Comparison of ENCODE assay signal across 12 cellular contexts in the genomic region with DNA sequence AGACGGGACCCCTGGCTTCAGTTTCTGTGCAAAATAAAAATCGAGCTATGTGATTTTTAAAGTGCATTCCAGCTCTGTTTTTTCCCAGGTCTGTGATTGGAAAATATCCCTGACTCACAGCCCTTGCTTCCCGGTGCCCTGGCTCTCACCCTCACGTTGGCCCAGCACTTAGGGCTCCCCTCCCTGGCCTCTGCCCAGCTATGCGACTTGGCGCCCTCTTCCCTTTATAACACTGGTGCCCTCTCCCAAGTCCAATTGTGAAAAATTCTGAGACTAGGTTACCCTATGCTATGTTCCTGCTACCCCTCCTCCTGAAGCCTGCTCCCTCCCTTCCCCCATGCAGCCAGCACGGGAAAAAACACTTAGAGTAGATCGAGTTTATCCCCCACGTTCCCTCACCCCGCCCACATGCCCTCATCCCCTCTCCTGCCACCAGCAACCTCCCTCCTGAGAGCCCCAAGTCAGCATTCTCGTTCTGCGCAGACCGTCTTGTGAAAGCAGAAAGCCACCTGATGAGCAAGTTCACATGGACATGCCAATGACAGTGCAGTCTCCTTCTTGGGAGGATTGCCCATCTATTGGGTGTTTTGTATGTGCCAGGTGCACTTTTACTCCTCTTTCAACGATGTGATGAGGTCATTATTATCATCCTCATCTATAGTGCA.
A peak's percentile ranks its signal among the peaks of the same experiment; 100 is the strongest.
DNase-seq lines count a peak whose midpoint lies in the region; ATAC-seq and TF ChIP-seq lines count a peak whose summit lies in the region.
"Had no signal": no experiment of that assay in that cellular context is flagged by ENCODE, and none has a peak within 500 bp of the region (broad histone marks: within the 10 kb centered on the region; RNA-seq: fewer than 3 reads in every experiment).

No MANE protein-coding gene starts in this region.

- POLR2A ChIA-PET in IMR-90 (lab: Charles Lee; ENCODE audit: unreplicated experiment) = no interaction called here

- no peak overlapping the region for H2BK5ac ChIP-seq in IMR-90 (ENCODE audit: low read depth, low read length, poor library complexity, severe bottlenecking)
- H2BK5ac ChIP-seq in mesenchymal stem cell (ENCODE audit: low read depth, low read length, poor library complexity, severe bottlenecking) = no peak overlapping the region

- WGBS in IMR-90 (ENCODE audit: extremely low coverage in 2 of 2, insufficient read length in 1 of 2), 2 experiments = 31% methylated on average over 4 of the region's 14 CpGs; no CpG with 5 or more reads in 1 of the 2 experiments
- 53% methylated on average over 13 of the region's 14 CpGs for WGBS in mesenchymal stem cell

- TF ChIP-seq POLR2A in IMR-90 (IDR thresholded peaks at IDR 0.05; ENCODE audit: low read depth, low read length) = no peak

- H3K27me3 ChIP-seq in IMR-90 (ENCODE audit: control insufficient read depth, insufficient read depth, low read length) (peaks cover 3% of the 10 kb centered on the region; the same call in 1 of the 2 replicates), mesenchymal stem cell (ENCODE audit: control insufficient read depth in 1 of 2, insufficient read depth in 1 of 2, low read length in 2 of 2) (no peaks in the 10 kb centered on the region)

- H3K4me1 Mint-ChIP-seq in brain (peaks cover 42% of the 10 kb centered on the region), type B pancreatic cell (ENCODE audit: unreplicated experiment) (peaks cover 40% of the 10 kb centered on the region)
- H3K4me1 Mint-ChIP-seq: stimulated activated effector memory CD8-positive, alpha-beta T cell treated with anti-CD3 and anti-CD28 coated beads, Interleukin-12 subunit alpha, Interleukin-12 subunit beta, amount 100 ng/mL, for 72 hours had no signal

- no peak overlapping the region for H3K23ac ChIP-seq in IMR-90 (ENCODE audit: low read depth, low read length)
- H3K23ac ChIP-seq in mesenchymal stem cell (ENCODE audit: low read length in 2 of 2) = no peak overlapping the region

- H2BK15ac ChIP-seq in IMR-90 (ENCODE audit: low read depth, low read length) (peak overlapping the region; percentile 49; the same call in 1 of the 3 replicates), mesenchymal stem cell (ENCODE audit: low read depth, poor library complexity, severe bottlenecking) (peak overlapping the region; percentile 98)

- no peak overlapping the region for H2AK9ac ChIP-seq in IMR-90 (replicated peaks; ENCODE audit: low read depth, low read length, poor library complexity)

- peaks cover 28% of the 10 kb centered on the region for H3K9me1 ChIP-seq in IMR-90 (ENCODE audit: insufficient read depth, low read length)

- CTCF ChIA-PET in IMR-90 (lab: Yijun Ruan, JAX) = interaction anchor here (0.6 kb wide), 1 partner anchor 26 kb away, joined by 3 read pairs; no protein-coding TSS in a partner anchor

- dilution Hi-C loops in IMR-90 (cut with HindIII; ENCODE audit: low sequenced_read_pairs, unreplicated experiment) = no loop called here

- TF ChIP-seq CTCF in IMR-90 (conservative IDR thresholded peaks at IDR 0.05; ENCODE audit: low read depth, low read length) = no peak
- no peak for TF ChIP-seq CTCF in brain (conservative IDR thresholded peaks at IDR 0.05)
- TF ChIP-seq CTCF in type B pancreatic cell (conservative IDR thresholded peaks at IDR 0.05) = no peak

- H3K27me3 Mint-ChIP-seq in brain (peaks cover 2% of the 10 kb centered on the region), type B pancreatic cell (no peaks in the 10 kb centered on the region)

- H3K4me3 ChIP-seq in IMR-90 (ENCODE audit: insufficient read depth, low read depth, low read length) (no peak overlapping the region), mesenchymal stem cell (ENCODE audit: insufficient read depth in 1 of 2, low read depth in 1 of 2, low read length in 2 of 2) (no peak overlapping the region)

- no peaks in the 10 kb centered on the region for H3K9me3 Mint-ChIP-seq in brain
- no peaks in the 10 kb centered on the region for H3K9me3 Mint-ChIP-seq in type B pancreatic cell
- H3K9me3 Mint-ChIP-seq: dendritic cell treated with granulocyte-macrophage colony-stimulating factor and Interleukin-4, amounts not matched to agents 40 ng/mL and 50 ng/mL, for 4 days; stimulated activated effector memory CD8-positive, alpha-beta T cell treated with anti-CD3 and anti-CD28 coated beads, Interleukin-12 subunit alpha, Interleukin-12 subunit beta, amount 100 ng/mL, for 72 hours had no signal

- H3K9ac ChIP-seq in IMR-90 (ENCODE audit: low read depth, low read length) = no peak overlapping the region
- H3K9ac ChIP-seq in mesenchymal stem cell (ENCODE audit: low read length) = no peak overlapping the region

- no peak for ATAC-seq in IMR-90 (ENCODE audit: low read depth)
- ATAC-seq: stimulated activated effector memory CD8-positive, alpha-beta T cell treated with anti-CD3 and anti-CD28 coated beads, Interleukin-12 subunit alpha, Interleukin-12 subunit beta, amount 100 ng/mL, for 72 hours had no signal

- H3K27ac ChIP-seq in IMR-90 (ENCODE audit: insufficient read depth, low read length) = no peak overlapping the region
- no peak overlapping the region for H3K27ac ChIP-seq in mesenchymal stem cell (ENCODE audit: low read length, poor library complexity, severe bottlenecking)

- H3K9me3 ChIP-seq in IMR-90 (ENCODE audit: control insufficient read depth, insufficient read depth, low read length) (no peaks in the 10 kb centered on the region), mesenchymal stem cell (ENCODE audit: control insufficient read depth, low read length) (no peaks in the 10 kb centered on the region)

- no peak overlapping the region for H4K5ac ChIP-seq in IMR-90 (ENCODE audit: low read depth, low read length)

- peak overlapping the region; percentile 33 for H2BK20ac ChIP-seq in IMR-90 (ENCODE audit: low read depth, low read length)

- H2AK5ac ChIP-seq in IMR-90 (ENCODE audit: low read depth, low read length) (peak overlapping the region; percentile 40), mesenchymal stem cell (ENCODE audit: low read length, severe bottlenecking) (no peak overlapping the region)

- no peak overlapping the region for H4K91ac ChIP-seq in IMR-90 (ENCODE audit: insufficient read depth, low read depth, low read length)
- H4K91ac ChIP-seq in mesenchymal stem cell (ENCODE audit: low read length) = peak overlapping the region; percentile 92

- peak overlapping the region; percentile 66 to 91 for H2BK12ac ChIP-seq in mesenchymal stem cell (ENCODE audit: low read length in 2 of 2)

- H3K27ac Mint-ChIP-seq in brain = peak overlapping the region in 3 of 5 experiments; percentile 14 to 78 (median 32)
- H3K27ac Mint-ChIP-seq in type B pancreatic cell = no peak overlapping the region
- H3K27ac Mint-ChIP-seq: dendritic cell treated with granulocyte-macrophage colony-stimulating factor and Interleukin-4, amounts not matched to agents 40 ng/mL and 50 ng/mL, for 4 days; stimulated activated effector memory CD8-positive, alpha-beta T cell treated with anti-CD3 and anti-CD28 coated beads, Interleukin-12 subunit alpha, Interleukin-12 subunit beta, amount 100 ng/mL, for 72 hours had no signal

- H3K18ac ChIP-seq in IMR-90 (ENCODE audit: low read depth, low read length) (no peak overlapping the region), mesenchymal stem cell (ENCODE audit: low read depth in 1 of 2, low read length in 2 of 2) (peak overlapping the region; percentile 34 to 41)

- intact Hi-C loops in IMR-90 (cut with micrococcal nuclease) = loop anchor here (5.0 kb wide), 1 partner anchor 235 kb away; no protein-coding TSS in a partner anchor

- no peak overlapping the region for H3K14ac ChIP-seq in IMR-90 (replicated peaks; ENCODE audit: low read depth, low read length)
- H3K14ac ChIP-seq in mesenchymal stem cell (ENCODE audit: low read length in 2 of 2) = no peak overlapping the region

- H3K4me1 ChIP-seq in IMR-90 (ENCODE audit: control insufficient read depth, insufficient read depth, low read length) (peaks cover 32% of the 10 kb centered on the region), mesenchymal stem cell (ENCODE audit: control insufficient read depth, insufficient read depth, low read depth, low read length) (peaks cover 12% of the 10 kb centered on the region)

- H3K4me2 ChIP-seq in IMR-90 (ENCODE audit: low read depth, low read length) = no peak overlapping the region
- H3K4me2 ChIP-seq in mesenchymal stem cell (ENCODE audit: low read length, poor library complexity, severe bottlenecking) = no peak overlapping the region

- TF ChIP-seq RAD21 in IMR-90 (IDR thresholded peaks at IDR 0.05; ENCODE audit: low read length) = no peak

- H2BK120ac ChIP-seq in IMR-90 (ENCODE audit: low read depth, low read length) (peak overlapping the region; percentile 70), mesenchymal stem cell (ENCODE audit: low read depth, low read length) (peak overlapping the region; percentile 88)

- H3K36me3 Mint-ChIP-seq in brain = no peaks in the 10 kb centered on the region
- peaks cover 4% of the 10 kb centered on the region for H3K36me3 Mint-ChIP-seq in type B pancreatic cell
- H3K36me3 Mint-ChIP-seq: stimulated activated effector memory CD8-positive, alpha-beta T cell treated with anti-CD3 and anti-CD28 coated beads, Interleukin-12 subunit alpha, Interleukin-12 subunit beta, amount 100 ng/mL, for 72 hours had no signal

- peak overlapping the region in 1 of 2 experiments; percentile 24; a peak in 1 of 4 replicates for H4K8ac ChIP-seq in IMR-90 (ENCODE audit: low read depth in 2 of 2, low read length in 2 of 2)
- peak overlapping the region; percentile 27 for H4K8ac ChIP-seq in mesenchymal stem cell (ENCODE audit: low read length)

- H3K56ac ChIP-seq in IMR-90 (ENCODE audit: extremely low read depth, insufficient read depth, low read length) = no peak overlapping the region

- peak overlapping the region; percentile 43 for H2AFZ ChIP-seq in IMR-90 (replicated peaks; ENCODE audit: low read length, poor library complexity)
- H2AFZ ChIP-seq in mesenchymal stem cell (ENCODE audit: low read depth, low read length) = no peak overlapping the region

- DNase-seq in IMR-90 = peak; percentile 31
- peak; percentile 61 for DNase-seq in mesenchymal stem cell
- DNase-seq in type B pancreatic cell (ENCODE audit: extremely low spot score, unreplicated experiment) = no peak
- DNase-seq in GM19240 (ENCODE audit: insufficient read length, low spot score) = no peak
- no peak for DNase-seq in LoVo (ENCODE audit: low spot score)
- no peak for DNase-seq in HPDE6-E6E7 (ENCODE audit: extremely low spot score)
- DNase-seq: activated CD4-positive, alpha-beta T cell treated with anti-CD3 and anti-CD28 coated beads for 4 hours; NCI-H1105 treated with DMSO at 0.1 percent for 48 hours; NCI-H82 had no signal

- in situ Hi-C loops in IMR-90 (cut with MboI; ENCODE audit: low sequenced_read_pairs) = no loop called here

- H3K79me1 ChIP-seq in IMR-90 (ENCODE audit: low read depth in 1 of 2, low read length in 2 of 2) = no peaks in the 10 kb centered on the region
- no peaks in the 10 kb centered on the region for H3K79me1 ChIP-seq in mesenchymal stem cell (replicated peaks; ENCODE audit: low read length, poor library complexity, severe bottlenecking)

- no TSS peak for BruUV-seq in IMR-90 (replicated peaks; lab: Mats Ljungman, UMichigan)

- no peaks in the 10 kb centered on the region for H3K36me3 ChIP-seq in IMR-90 (ENCODE audit: control insufficient read depth, insufficient read depth, low read length)
- no peaks in the 10 kb centered on the region for H3K36me3 ChIP-seq in mesenchymal stem cell (ENCODE audit: control insufficient read depth in 1 of 2, insufficient read depth in 2 of 2, low read depth in 1 of 2, low read length in 2 of 2)

- H3K4ac ChIP-seq in IMR-90 (ENCODE audit: low read depth, low read length) (peak overlapping the region; percentile 31), mesenchymal stem cell (ENCODE audit: low read depth in 1 of 2, low read length in 2 of 2) (peak overlapping the region; percentile 0 to 89)

- H4K20me1 ChIP-seq in IMR-90 (ENCODE audit: insufficient read depth, low read length) = no peaks in the 10 kb centered on the region

- H3K4me3 Mint-ChIP-seq in brain (no peak overlapping the region), type B pancreatic cell (peak overlapping the region; percentile 17)
- H3K4me3 Mint-ChIP-seq: dendritic cell treated with granulocyte-macrophage colony-stimulating factor and Interleukin-4, amounts not matched to agents 40 ng/mL and 50 ng/mL, for 4 days; stimulated activated effector memory CD8-positive, alpha-beta T cell treated with anti-CD3 and anti-CD28 coated beads, Interleukin-12 subunit alpha, Interleukin-12 subunit beta, amount 100 ng/mL, for 72 hours had no signal

Comparison
In these comparisons a context has a peak if more than half of its experiments do, and no peak if none do; other contexts are left out.
1. DNase-seq: peak in IMR-90 (single experiment) and mesenchymal stem cell (single experiment); none in type B pancreatic cell (single experiment), GM19240 (single experiment), LoVo (single experiment) and HPDE6-E6E7 (single experiment).